In genomic region chr2:40049782-40050181, GRCh38 we compare ENCODE assay signal across 14 cellular contexts.
DNase-seq lines count a peak whose midpoint lies in the region; TF ChIP-seq lines count a peak whose summit lies in the region.
"Had no signal": no experiment of that assay in that cellular context is flagged by ENCODE, and none has a peak within 500 bp of the region (broad histone marks: within the 10 kb centered on the region; RNA-seq: fewer than 3 reads in every experiment).

No MANE protein-coding gene starts in this region.

- peaks cover 0 to 16% of the 10 kb centered on the region in 2 experiments; a peak in 2 of 4 replicates for H3K4me1 ChIP-seq in SK-N-SH (ENCODE audit: control insufficient read depth in 1 of 2, insufficient read depth in 2 of 2, low read depth in 1 of 2, low read length in 1 of 2)
- H3K4me1 ChIP-seq: Caco-2, Peyer's patch had no signal

- no peaks in the 10 kb centered on the region for H3K27me3 ChIP-seq in SK-N-SH (ENCODE audit: insufficient read depth)
- H3K27me3 ChIP-seq: MG63, Peyer's patch had no signal

- H3K9me3 ChIP-seq in SK-N-SH: no peaks in the 10 kb centered on the region
- H3K9me3 ChIP-seq: Caco-2, MG63, Peyer's patch had no signal

- H3K9me2 ChIP-seq in SK-N-SH: no peaks in the 10 kb centered on the region

- no peaks in the 10 kb centered on the region for H3K36me3 ChIP-seq in SK-N-SH (replicated peaks in 1 of 2; ENCODE audit: control insufficient read depth in 1 of 2, insufficient read depth in 2 of 2, low read length in 1 of 2)
- H3K36me3 ChIP-seq: MG63, Peyer's patch had no signal

- no peak overlapping the region for H2AFZ ChIP-seq in SK-N-SH (ENCODE audit: low read depth)

- H4K20me1 ChIP-seq in SK-N-SH (ENCODE audit: insufficient read depth): no peaks in the 10 kb centered on the region

- no peak for TF ChIP-seq CTCF in SK-N-SH (IDR thresholded peaks at IDR 0.05)

- H3K27ac ChIP-seq in SK-N-SH (ENCODE audit: low read depth in 2 of 2, low read length in 1 of 2): peak overlapping the region in 1 of 2 experiments; percentile 79; a peak in 2 of 4 replicates
- H3K27ac ChIP-seq: Peyer's patch had no signal

- CTCF ChIA-PET in SK-N-SH (lab: Yijun Ruan, JAX): interaction anchor here (1.1 kb wide), 1 partner anchor 136 kb away, joined by 3 read pairs; no protein-coding TSS in a partner anchor

- H3K9ac ChIP-seq in SK-N-SH: no peak overlapping the region

- H3K4me3 ChIP-seq in SK-N-SH (ENCODE audit: low read depth in 2 of 2, low read length in 1 of 2): no peak overlapping the region
- H3K4me3 ChIP-seq: MG63, Peyer's patch had no signal

- no peaks in the 10 kb centered on the region for H3F3A ChIP-seq in SK-N-SH (replicated peaks; ENCODE audit: insufficient read depth)

- H3K79me2 ChIP-seq in SK-N-SH (ENCODE audit: insufficient read depth): no peaks in the 10 kb centered on the region

- H3K4me2 ChIP-seq in SK-N-SH: no peak overlapping the region

- DNase-seq in EH (ENCODE audit: low read depth): peak; percentile 52
- peak; percentile 79 for DNase-seq in NCI-H1105 treated with DMSO at 0.1 percent for 48 hours (lab: John Stamatoyannopoulos, UW)
- peak; percentile 63 for DNase-seq in SK-N-SH
- DNase-seq in retina: peak; percentile 19
- DNase-seq in NCI-H2029 treated with DMSO at 0.1 percent for 48 hours (lab: John Stamatoyannopoulos, UW): no peak
- DNase-seq in NCI-H2081 (lab: John Stamatoyannopoulos, UW): no peak
- DNase-seq in NK-92 treated with Interleukin-12 subunit alpha and Interleukin-12 subunit beta, amount 100 ng/mL, for 24 hours (lab: John Stamatoyannopoulos, UW): no peak
- DNase-seq: Caco-2, GDM1, MG63, NCI-H1694, NCI-H446, NCI-H82, Peyer's patch had no signal

- TF ChIP-seq EP300 in SK-N-SH (IDR thresholded peaks at IDR 0.05; ENCODE audit: borderline replicate concordance in 1 of 2, low read depth in 1 of 2, low read length in 1 of 2): peak in 1 of 2 experiments; percentile 90; a peak in 2 of 4 replicates

- peak; percentile 20; the same call in 1 of the 2 replicates for TF ChIP-seq RAD21 in SK-N-SH (IDR thresholded peaks at IDR 0.05; ENCODE audit: low read length)

- POLR2A ChIA-PET in SK-N-SH (lab: Yijun Ruan, JAX): no interaction called here

- 9% methylated on average over 1 of the region's 1 CpG for WGBS in SK-N-SH (ENCODE audit: low lambda C conversion rate)

TF ChIP-seq in SK-N-SH, 30 proteins besides CTCF, POLR2A, EP300 and RAD21:
- TF ChIP-seq RCOR1 (IDR thresholded peaks at IDR 0.05; ENCODE audit: low read length) (peak; percentile 75; the same call in 1 of the 2 replicates), POLR2AphosphoS5 (IDR thresholded peaks at IDR 0.05; ENCODE audit: low read depth, low read length) (0 out of 2 replicates have a peak, but pooled peaks have one; percentile 23), TCF12 (IDR thresholded peaks at IDR 0.05) (peak; percentile 15; the same call in 1 of the 2 replicates), FOSL2 (IDR thresholded peaks at IDR 0.05; ENCODE audit: borderline replicate concordance, low read depth) (no peak), CHD2 (IDR thresholded peaks at IDR 0.05; ENCODE audit: low read length, partially characterized antibody) (peak; percentile 20)

Comparison
In these comparisons a context has a peak if more than half of its experiments do, and no peak if none do; other contexts are left out.
1. DNase-seq: peak in EH (single experiment), NCI-H1105 treated with DMSO at 0.1 percent for 48 hours (single experiment), SK-N-SH (single experiment) and retina (single experiment); none in NCI-H2029 treated with DMSO at 0.1 percent for 48 hours (single experiment), NCI-H2081 (0 of 2) and NK-92 treated with Interleukin-12 subunit alpha and Interleukin-12 subunit beta, amount 100 ng/mL, for 24 hours (single experiment).